Comparison of ENCODE assay signal across 1 cellular context in the genomic region with DNA sequence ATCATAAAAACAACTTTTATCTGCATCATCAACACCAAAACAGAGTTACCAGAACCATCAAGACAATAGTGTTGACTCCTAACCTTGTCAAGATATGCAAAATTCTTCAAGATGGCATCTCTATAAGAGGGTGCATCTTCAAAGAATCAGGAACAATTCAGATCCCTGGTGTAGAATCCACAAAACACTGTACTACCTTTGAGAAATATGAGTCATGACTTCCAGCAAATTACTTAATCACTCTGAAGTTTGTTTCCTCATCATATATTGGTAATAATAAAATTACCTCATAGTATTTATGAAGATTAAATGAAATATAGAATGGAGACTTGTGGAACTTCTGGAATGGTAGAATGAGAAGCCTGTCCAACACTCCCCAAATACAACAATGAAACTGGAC.
TF ChIP-seq lines count a peak whose summit lies in the region.

No MANE protein-coding gene starts in this region.

TF ChIP-seq in HepG2, 621 proteins besides CTCF, POLR2A, EP300 and RAD21 (continued from another document):
- TF ChIP-seq, protein P1, sequence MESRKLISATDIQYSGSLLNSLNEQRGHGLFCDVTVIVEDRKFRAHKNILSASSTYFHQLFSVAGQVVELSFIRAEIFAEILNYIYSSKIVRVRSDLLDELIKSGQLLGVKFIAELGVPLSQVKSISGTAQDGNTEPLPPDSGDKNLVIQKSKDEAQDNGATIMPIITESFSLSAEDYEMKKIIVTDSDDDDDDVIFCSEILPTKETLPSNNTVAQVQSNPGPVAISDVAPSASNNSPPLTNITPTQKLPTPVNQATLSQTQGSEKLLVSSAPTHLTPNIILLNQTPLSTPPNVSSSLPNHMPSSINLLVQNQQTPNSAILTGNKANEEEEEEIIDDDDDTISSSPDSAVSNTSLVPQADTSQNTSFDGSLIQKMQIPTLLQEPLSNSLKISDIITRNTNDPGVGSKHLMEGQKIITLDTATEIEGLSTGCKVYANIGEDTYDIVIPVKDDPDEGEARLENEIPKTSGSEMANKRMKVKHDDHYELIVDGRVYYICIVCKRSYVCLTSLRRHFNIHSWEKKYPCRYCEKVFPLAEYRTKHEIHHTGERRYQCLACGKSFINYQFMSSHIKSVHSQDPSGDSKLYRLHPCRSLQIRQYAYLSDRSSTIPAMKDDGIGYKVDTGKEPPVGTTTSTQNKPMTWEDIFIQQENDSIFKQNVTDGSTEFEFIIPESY (CRISPR knock-in tag; IDR thresholded peaks at IDR 0.05) = no peak
TF ChIP-seq in HepG2: peak in this region for 0.
